In the genomic region with DNA sequence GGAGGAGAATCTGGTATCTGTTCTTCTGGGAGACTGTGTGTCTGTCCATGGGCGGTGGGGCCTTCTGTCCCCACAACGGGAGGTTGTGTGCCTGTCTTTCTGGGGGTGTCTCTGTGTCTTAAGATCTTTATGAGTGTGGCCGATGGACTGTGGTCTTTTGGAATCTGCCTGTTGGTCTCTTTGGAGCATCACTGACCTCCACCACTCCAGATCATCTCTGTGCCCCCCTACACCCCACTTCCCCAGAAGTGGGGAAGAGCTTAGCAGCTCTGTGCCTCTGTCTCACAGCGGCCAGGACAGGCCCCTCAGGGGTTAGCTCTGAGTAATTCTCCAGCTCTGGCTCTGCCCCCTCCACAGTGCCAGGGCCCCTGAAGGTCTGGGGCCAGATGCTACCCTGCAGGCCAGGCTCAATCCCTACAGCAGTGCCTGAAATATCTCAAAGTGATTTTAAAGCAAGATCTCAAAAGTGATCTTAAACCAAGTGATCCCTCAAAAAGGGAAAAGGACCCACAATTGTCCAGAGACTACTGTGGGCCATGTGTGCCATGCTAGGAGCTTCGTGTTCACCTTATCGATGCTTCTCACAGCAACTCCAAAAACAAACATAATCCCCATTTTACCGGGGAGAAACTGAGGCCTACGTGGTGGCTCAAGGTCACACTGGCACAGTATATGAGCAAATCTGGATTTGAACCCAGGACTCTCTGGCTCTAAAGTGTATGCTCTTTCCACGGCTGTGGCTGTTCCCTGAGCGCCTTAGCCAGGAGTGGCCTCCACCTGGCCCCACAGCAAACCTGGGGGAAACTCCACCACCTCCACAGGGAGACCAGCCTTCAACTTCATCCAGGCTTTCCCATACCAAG, we compare ENCODE assay signal across 9 cellular contexts. TPM values are rescaled to one million over a fixed set of nuclear protein-coding genes. Genes with fewer than 3 reads are reported as not detected.
DNase-seq lines count a peak whose midpoint lies in the region; ATAC-seq and TF ChIP-seq lines count a peak whose summit lies in the region.
"Had no signal": no experiment of that assay in that cellular context is flagged by ENCODE, and none has a peak within 500 bp of the region (broad histone marks: within the 10 kb centered on the region; RNA-seq: fewer than 3 reads in every experiment).

No MANE protein-coding gene starts in this region.

- WGBS in smooth muscle cell (ENCODE audit: low lambda C conversion rate): 65% methylated on average over 10 of the region's 10 CpGs

- peak overlapping the region; percentile 67 for H3K9ac ChIP-seq in smooth muscle cell (ENCODE audit: low read depth)

- H3K36me3 ChIP-seq in HAP-1 (replicated peaks): no peaks in the 10 kb centered on the region
- no peaks in the 10 kb centered on the region for H3K36me3 ChIP-seq in smooth muscle cell (ENCODE audit: low read depth)

- H3K9me3 ChIP-seq in HAP-1 (no peaks in the 10 kb centered on the region), smooth muscle cell (replicated peaks; ENCODE audit: low read depth) (no peaks in the 10 kb centered on the region)

- H3K4me3 ChIP-seq in HAP-1: peak overlapping the region; percentile 27
- peak overlapping the region; percentile 25 for H3K4me3 ChIP-seq in smooth muscle cell

- H3K9me3 Mint-ChIP-seq in activated B cell treated with CpG ODN at 0.5 μM for 24 hours: no peaks in the 10 kb centered on the region
- H3K9me3 Mint-ChIP-seq in glutamatergic neuron (ENCODE audit: unreplicated experiment): no peaks in the 10 kb centered on the region

- peaks cover 5% of the 10 kb centered on the region for H3K27me3 Mint-ChIP-seq in activated B cell treated with CpG ODN at 0.5 μM for 24 hours
- peaks cover 14% of the 10 kb centered on the region for H3K27me3 Mint-ChIP-seq in glutamatergic neuron (ENCODE audit: unreplicated experiment)

- peak overlapping the region; percentile 84 for H3K4me3 Mint-ChIP-seq in activated B cell treated with CpG ODN at 0.5 μM for 24 hours
- peak overlapping the region; percentile 81 for H3K4me3 Mint-ChIP-seq in glutamatergic neuron (ENCODE audit: unreplicated experiment)

- peaks cover 19% of the 10 kb centered on the region for H3F3A ChIP-seq in smooth muscle cell (ENCODE audit: low read depth)

- TF ChIP-seq CTCF in activated B cell treated with CpG ODN at 0.5 μM for 24 hours (IDR thresholded peaks at IDR 0.05) (no peak), glutamatergic neuron (IDR thresholded peaks at IDR 0.05; ENCODE audit: partially characterized antibody, unreplicated experiment) (no peak), smooth muscle cell (IDR thresholded peaks at IDR 0.05; ENCODE audit: borderline replicate concordance, insufficient read depth, poor library complexity, severe bottlenecking) (no peak)

- H4K20me1 ChIP-seq in smooth muscle cell (ENCODE audit: low read depth): no peaks in the 10 kb centered on the region

- H3K27ac ChIP-seq in smooth muscle cell (ENCODE audit: low read depth): peak overlapping the region; percentile 97

- in situ Hi-C loops in HAP-1 (cut with MboI; ENCODE audit: low sequenced_read_pairs): loop anchor here (5.0 to 10.0 kb wide), 2 partner anchors 510 to 723 kb away; partner anchors contain the start of gene KRT85

- DNase-seq in HAP-1 (ENCODE audit: low spot score in 2 of 2): no peak
- DNase-seq in activated B cell treated with CpG ODN at 0.5 μM for 24 hours: no peak
- no peak for DNase-seq in glutamatergic neuron
- DNase-seq in smooth muscle cell (lab: John Stamatoyannopoulos, UW; ENCODE audit: unreplicated experiment): no peak
- DNase-seq in activated gamma-delta T cell (lab: John Stamatoyannopoulos, UW): no peak
- no peak for DNase-seq in stimulated activated CD4-positive, alpha-beta T cell treated with anti-CD3 and anti-CD28 coated beads, Interleukin-2, amount 100 ng/mL, for 24 hours
- no peak for DNase-seq in NCI-H345 treated with DMSO at 0.1 percent for 48 hours (lab: John Stamatoyannopoulos, UW; ENCODE audit: unreplicated experiment)

- peak overlapping the region; percentile 70 for H3K4me2 ChIP-seq in smooth muscle cell

- H3K4me1 ChIP-seq in HAP-1: peaks cover 15% of the 10 kb centered on the region
- peaks cover 21% of the 10 kb centered on the region for H3K4me1 ChIP-seq in smooth muscle cell (ENCODE audit: low read depth)

- H3K4me1 Mint-ChIP-seq in activated B cell treated with CpG ODN at 0.5 μM for 24 hours (peaks cover 19% of the 10 kb centered on the region), glutamatergic neuron (ENCODE audit: low read depth, unreplicated experiment) (peaks cover 8% of the 10 kb centered on the region)

- H3K27ac Mint-ChIP-seq in activated B cell treated with CpG ODN at 0.5 μM for 24 hours: peak overlapping the region; percentile 37
- no peak overlapping the region for H3K27ac Mint-ChIP-seq in glutamatergic neuron (ENCODE audit: unreplicated experiment)

- no peak for ATAC-seq in activated B cell treated with CpG ODN at 0.5 μM for 24 hours (ENCODE audit: low read depth)
- ATAC-seq in GM18867 (IDR thresholded peaks at IDR 0.05; ENCODE audit: unreplicated experiment): no peak

- intact Hi-C loops in activated B cell treated with CpG ODN at 0.5 μM for 24 hours (cut with micrococcal nuclease): loop anchor here (5.0 kb wide), 2 partner anchors 278 to 708 kb away; no protein-coding TSS in a partner anchor

- H3K36me3 Mint-ChIP-seq in activated B cell treated with CpG ODN at 0.5 μM for 24 hours (ENCODE audit: low read depth) (no peaks in the 10 kb centered on the region), glutamatergic neuron (ENCODE audit: unreplicated experiment) (no peaks in the 10 kb centered on the region)

- POLR2A ChIA-PET in activated B cell treated with CpG ODN at 0.5 μM for 24 hours (lab: Charles Lee): no interaction called here

- H3K27me3 ChIP-seq in HAP-1 (ENCODE audit: low read depth): no peaks in the 10 kb centered on the region
- H3K27me3 ChIP-seq in smooth muscle cell (ENCODE audit: low read depth): no peaks in the 10 kb centered on the region

- H3K79me2 ChIP-seq in smooth muscle cell (ENCODE audit: low read depth): no peaks in the 10 kb centered on the region

- CTCF ChIA-PET in activated B cell treated with CpG ODN at 0.5 μM for 24 hours (lab: Charles Lee): interaction anchor here (3.1 kb wide), 1 partner anchor 10 kb away, joined by 15 read pairs; no protein-coding TSS in a partner anchor

- H2AFZ ChIP-seq in smooth muscle cell (ENCODE audit: low read depth): no peak overlapping the region

RNA-seq across cellular contexts. Expression of gene KRT78, which starts 26.0 kb away (rescaled TPM):
- total RNA-seq in activated B cell treated with CpG ODN at 0.5 μM for 24 hours: not detected in 2 replicates
- not detected for total RNA-seq in glutamatergic neuron (ENCODE audit: unreplicated experiment)
- total RNA-seq in smooth muscle cell: 1.2 and 2.7 TPM in 2 replicates
- 1.6 TPM in 1 of 2 replicates, not detected in the other for polyA plus RNA-seq in smooth muscle cell
- total RNA-seq: dermis microvascular lymphatic vessel endothelial cell had no signal

RNA-seq across cellular contexts. Expression of gene KRT8, which starts 30.1 kb away (rescaled TPM):
- total RNA-seq in activated B cell treated with CpG ODN at 0.5 μM for 24 hours (0.33 and 0.34 TPM in 2 replicates), glutamatergic neuron (ENCODE audit: unreplicated experiment) (14.0 TPM), smooth muscle cell (694 and 929 TPM in 2 replicates)
- 1,025 and 2,331 TPM in 2 replicates for polyA plus RNA-seq in smooth muscle cell

RNA-seq across cellular contexts. Expression of gene KRT79, which starts 40.7 kb away (rescaled TPM):
- not detected in 2 replicates for total RNA-seq in activated B cell treated with CpG ODN at 0.5 μM for 24 hours
- not detected for total RNA-seq in glutamatergic neuron (ENCODE audit: unreplicated experiment)
- 0.85 and 3.4 TPM in 2 replicates for total RNA-seq in smooth muscle cell
- 4.1 and 5.5 TPM in 2 replicates for polyA plus RNA-seq in smooth muscle cell
- total RNA-seq: dermis microvascular lymphatic vessel endothelial cell had no signal

Comparison
In these comparisons a context has a peak if more than half of its experiments do, and no peak if none do; other contexts are left out.
1. RNA of gene KRT8, which starts 30.1 kb away (total RNA-seq): 694 to 929 TPM in smooth muscle cell; 14.0 TPM in glutamatergic neuron (single experiment) and 0.33 to 0.34 TPM in activated B cell treated with CpG ODN at 0.5 μM for 24 hours; every median in the first group is over 10 times any median in the second.